Comparison of ENCODE assay signal across 24 cellular contexts in the genomic region with DNA sequence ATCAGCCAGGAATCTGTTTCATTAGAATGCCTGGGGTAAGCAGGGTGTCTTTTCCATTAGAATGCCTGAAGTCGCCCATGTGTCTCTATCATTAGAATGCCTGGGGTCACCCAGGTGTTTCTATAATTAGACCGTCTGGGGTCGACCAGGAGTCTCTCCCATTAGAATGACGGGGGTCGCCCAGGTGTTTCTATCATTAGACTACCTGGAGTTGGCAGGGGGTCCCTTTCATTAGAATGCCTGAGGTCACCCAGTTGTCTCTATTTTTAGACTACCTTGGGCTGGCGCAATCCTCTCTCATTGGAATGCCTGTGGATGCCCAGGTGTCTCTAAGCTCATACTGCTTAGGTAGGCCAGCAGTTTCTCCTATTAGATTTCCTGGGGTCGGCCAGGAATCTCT.
"Had no signal": no experiment of that assay in that cellular context is flagged by ENCODE, and none has a peak within 500 bp of the region (broad histone marks: within the 10 kb centered on the region; RNA-seq: fewer than 3 reads in every experiment).

No MANE protein-coding gene starts in this region.

- DNase-seq: central memory CD4-positive, alpha-beta T cell; effector memory CD4-positive, alpha-beta T cell; esophagus squamous epithelium; foreskin melanocyte; hypothalamus; immature natural killer cell; kidney glomerular epithelial cell; left colon; left ventricle myocardium superior; lower lobe of right lung; naive B cell; right cardiac atrium; stimulated activated CD4-positive, alpha-beta T cell treated with anti-CD3 and anti-CD28 coated beads, Interleukin-15, amount 100 ng/mL, for 24 hours; stimulated activated CD4-positive, alpha-beta T cell treated with anti-CD3 and anti-CD28 coated beads, Interleukin-4, amount 100 ng/mL, for 24 hours; stimulated activated naive CD4-positive, alpha-beta T cell treated with Interleukin-2 at 50 U/mL for 16 hours; stomach; thyroid gland; trophoblast cell had no signal

- H3K4me1 ChIP-seq: esophagus squamous epithelium, lower lobe of right lung, parathyroid adenoma, prostate gland, stomach, thyroid gland had no signal

- H3K27ac ChIP-seq: esophagus squamous epithelium, lower lobe of right lung, neutrophil, parathyroid adenoma, prostate gland, skin epidermis, stomach, thyroid gland had no signal

- H3K36me3 ChIP-seq: esophagus squamous epithelium, lower lobe of right lung, neutrophil, prostate gland, stomach, thyroid gland had no signal

- H3K4me3 ChIP-seq: esophagus squamous epithelium, lower lobe of right lung, prostate gland, skin epidermis, stomach, thyroid gland had no signal

- H3K27me3 ChIP-seq: esophagus squamous epithelium, neutrophil, stomach, thyroid gland had no signal

- ATAC-seq: left colon; lower lobe of right lung; natural killer cell treated with Interleukin-12 subunit alpha and Interleukin-12 subunit beta and Interleukin-15 and Interleukin-18, amount 100 ng/mL, for 72 hours; right cardiac atrium; stimulated activated effector memory CD8-positive, alpha-beta T cell treated with anti-CD3 and anti-CD28 coated beads, Interleukin-12 subunit alpha, Interleukin-12 subunit beta, amount 100 ng/mL, for 72 hours had no signal

- H3K9me3 ChIP-seq: neutrophil, prostate gland, thyroid gland had no signal
